In genomic region chr2:55616509-55617159, GRCh38 we compare ENCODE assay signal across 8 cellular contexts. TPM values are rescaled to one million over a fixed set of nuclear protein-coding genes. Genes with fewer than 3 reads are reported as not detected.
DNase-seq lines count a peak whose midpoint lies in the region; ATAC-seq and TF ChIP-seq lines count a peak whose summit lies in the region.

No MANE protein-coding gene starts in this region.

- WGBS in right lobe of liver (ENCODE audit: insufficient coverage, low coverage, low lambda C conversion rate, missing lambda C conversion rate): 1% methylated on average over 18 of the region's 23 CpGs

- peak; percentile 2 to 17 (median 9) for ATAC-seq in right lobe of liver
- no peak for ATAC-seq in thoracic aorta (ENCODE audit: insufficient number of reproducible peaks, low FRiP score, low read depth)

- H3K4me3 ChIP-seq in HFF-Myc (replicated peaks; ENCODE audit: low read depth, low read length): peak overlapping the region; percentile 71
- H3K4me3 ChIP-seq in coronary artery: peak overlapping the region; percentile 80
- H3K4me3 ChIP-seq in right lobe of liver: peak overlapping the region; percentile 75 to 80 (median 76)
- H3K4me3 ChIP-seq in thoracic aorta: peak overlapping the region; percentile 93

- peaks cover 30% of the 10 kb centered on the region for H3K4me1 Mint-ChIP-seq in T-helper 2 cell treated with Interferon-gamma antibody and Interleukin-4, amounts not matched to agents 5 μg/mL and 100 μg/mL, for 36 hours (ENCODE audit: low read depth)

- H3K9me3 ChIP-seq in right lobe of liver (no peaks in the 10 kb centered on the region), thoracic aorta (no peaks in the 10 kb centered on the region)

- TF ChIP-seq CTCF in HFF-Myc (IDR thresholded peaks at IDR 0.05; ENCODE audit: low read depth, low read length, missing control alignments) (no peak), coronary artery (IDR thresholded peaks at IDR 0.05) (no peak), right lobe of liver (IDR thresholded peaks at IDR 0.05) (no peak), thoracic aorta (IDR thresholded peaks at IDR 0.05) (no peak)

- peaks cover 33% of the 10 kb centered on the region for H3K36me3 Mint-ChIP-seq in T-helper 2 cell treated with Interferon-gamma antibody and Interleukin-4, amounts not matched to agents 5 μg/mL and 100 μg/mL, for 36 hours (ENCODE audit: low read depth)

- no peak for TF ChIP-seq POLR2A in right lobe of liver (IDR thresholded peaks at IDR 0.05)

- H3K27ac ChIP-seq in coronary artery (peak overlapping the region; percentile 96), right lobe of liver (peak overlapping the region; percentile 95 to 99 (median 98)), thoracic aorta (peak overlapping the region; percentile 91 to 98)

- H3K4me1 ChIP-seq in right lobe of liver (peaks cover 0 to 38% (median 5%) of the 10 kb centered on the region in 4 donors), thoracic aorta (ENCODE audit: control insufficient read depth in 1 of 2, low read depth in 2 of 2) (peaks cover 24 to 43% of the 10 kb centered on the region in 2 donors)

- intact Hi-C loops in right lobe of liver (cut with DNase I): no loop called here

- H3K36me3 ChIP-seq in right lobe of liver (peaks cover 0 to 31% (median 11%) of the 10 kb centered on the region in 4 donors), thoracic aorta (peaks cover 3% of the 10 kb centered on the region)

- H3K27me3 Mint-ChIP-seq in T-helper 2 cell treated with Interferon-gamma antibody and Interleukin-4, amounts not matched to agents 5 μg/mL and 100 μg/mL, for 36 hours (ENCODE audit: low read depth): no peaks in the 10 kb centered on the region

- H3K27me3 ChIP-seq in right lobe of liver: no peaks in the 10 kb centered on the region
- H3K27me3 ChIP-seq in thoracic aorta (replicated peaks; ENCODE audit: insufficient read depth): no peaks in the 10 kb centered on the region

- no peaks in the 10 kb centered on the region for H3K9me3 Mint-ChIP-seq in T-helper 2 cell treated with Interferon-gamma antibody and Interleukin-4, amounts not matched to agents 5 μg/mL and 100 μg/mL, for 36 hours

- peak; percentile 75 for DNase-seq in SIG-M5 treated with dmso at 0.1 percent for 504 hours (lab: John Stamatoyannopoulos, UW; ENCODE audit: unreplicated experiment)
- no peak for DNase-seq in SIG-M5 (lab: John Stamatoyannopoulos, UW)
- DNase-seq in HFF-Myc (ENCODE audit: extremely low read depth, low read depth): no peak
- DNase-seq in MV-4-11 (lab: John Stamatoyannopoulos, UW): peak; percentile 46
- DNase-seq in T-helper 2 cell treated with Interferon-gamma antibody and Interleukin-4, amounts not matched to agents 5 μg/mL and 100 μg/mL, for 36 hours (ENCODE audit: low spot score): peak; percentile 29
- no peak for DNase-seq in coronary artery (ENCODE audit: low spot score)
- no peak for DNase-seq in right lobe of liver
- DNase-seq in thoracic aorta (ENCODE audit: low spot score): no peak

- H3K4me3 Mint-ChIP-seq in T-helper 2 cell treated with Interferon-gamma antibody and Interleukin-4, amounts not matched to agents 5 μg/mL and 100 μg/mL, for 36 hours: no peak overlapping the region

- no peak overlapping the region for H3K27ac Mint-ChIP-seq in T-helper 2 cell treated with Interferon-gamma antibody and Interleukin-4, amounts not matched to agents 5 μg/mL and 100 μg/mL, for 36 hours

RNA-seq across cellular contexts. Expression of gene PPP4R3B, which starts 0.8 kb away (rescaled TPM):
- total RNA-seq in right lobe of liver (10 to 100 TPM; 34.3 to 62.4 (median 37.8) TPM), thoracic aorta (10 to 100 TPM; 41.2 to 69.6 TPM)

Comparison
In these comparisons a context has a peak if more than half of its experiments do, and no peak if none do; other contexts are left out.
1. DNase-seq: peak in SIG-M5 treated with dmso at 0.1 percent for 504 hours (single experiment), MV-4-11 (single experiment) and T-helper 2 cell treated with Interferon-gamma antibody and Interleukin-4, amounts not matched to agents 5 μg/mL and 100 μg/mL, for 36 hours (single experiment); none in SIG-M5 (single experiment), HFF-Myc (single experiment), coronary artery (single experiment), right lobe of liver (0 of 3) and thoracic aorta (single experiment).
2. Peak in every context shown above with its lines, with median percentiles within 50 percentile points of each other: H3K4me3 ChIP-seq and H3K27ac ChIP-seq.